In genomic region chrX:143240658-143241057, GRCh38 we compare ENCODE assay signal across 29 cellular contexts.
A peak's percentile ranks its signal among the peaks of the same experiment; 100 is the strongest.
DNase-seq lines count a peak whose midpoint lies in the region; ATAC-seq, FAIRE-seq and TF ChIP-seq lines count a peak whose summit lies in the region.
"Had no signal": no experiment of that assay in that cellular context is flagged by ENCODE, and none has a peak within 500 bp of the region (broad histone marks: within the 10 kb centered on the region; RNA-seq: fewer than 3 reads in every experiment).

No MANE protein-coding gene starts in this region.

- dilution Hi-C loops in mammary epithelial cell (cut with HindIII; ENCODE audit: low sequenced_read_pairs): no loop called here

- POLR2A ChIA-PET in MCF 10A (lab: Yijun Ruan, JAX): no interaction called here

- WGBS in mammary epithelial cell (ENCODE audit: low coverage, missing lambda C conversion rate): 43% methylated on average over 1 of the region's 1 CpG
- WGBS in mesendoderm (ENCODE audit: extremely low coverage, insufficient coverage, low lambda C conversion rate): no CpG with 5 or more reads among the region's 1 CpG

- H3K18ac ChIP-seq in mesendoderm (ENCODE audit: low read length): no peak overlapping the region

- H3K79me2 ChIP-seq in mammary epithelial cell (ENCODE audit: insufficient read depth, low read length) (no peaks in the 10 kb centered on the region), mesendoderm (ENCODE audit: control insufficient read depth, insufficient read depth, low read length) (no peaks in the 10 kb centered on the region)

- H3K27ac ChIP-seq in mammary epithelial cell (ENCODE audit: insufficient read depth, low read depth, low read length): no peak overlapping the region
- H3K27ac ChIP-seq in RWPE2 (ENCODE audit: poor library complexity, severe bottlenecking): peak overlapping the region; percentile 42
- no peak overlapping the region for H3K27ac ChIP-seq in mesendoderm (ENCODE audit: low read depth, low read length)
- H3K27ac ChIP-seq: 22Rv1, A549, BLaER1 had no signal

- FAIRE-seq in urothelium cell line (lab: Jason Lieb, UNC): no peak
- FAIRE-seq: A549, GM12878, GM12892, GM18507 had no signal

- H4K5ac ChIP-seq in mesendoderm (ENCODE audit: low read length): no peak overlapping the region

- peak; percentile 70 for ATAC-seq in RWPE2 (ENCODE audit: low read depth)
- ATAC-seq in HG02981 (IDR thresholded peaks at IDR 0.05; ENCODE audit: unreplicated experiment): no peak
- ATAC-seq: A549, GM12878 had no signal

- no peak overlapping the region for H3K56ac ChIP-seq in mesendoderm (ENCODE audit: low read length)

- no peak overlapping the region for H4K8ac ChIP-seq in mesendoderm (ENCODE audit: low read depth, low read length)

- CTCF ChIA-PET in MCF 10A (lab: Yijun Ruan, JAX) (no interaction called here), mammary epithelial cell (lab: Charles Lee; ENCODE audit: low non-redundant PET) (no interaction called here)

- no peaks in the 10 kb centered on the region for H3K36me3 Mint-ChIP-seq in MCF 10A (ENCODE audit: insufficient read depth, unreplicated experiment)
- H3K36me3 Mint-ChIP-seq: CD14-positive monocyte; CD4-positive, alpha-beta memory T cell; CD4-positive, CD25-positive, alpha-beta regulatory T cell had no signal

- no peak for DNase-seq in MCF 10A (ENCODE audit: unreplicated experiment)
- DNase-seq in mammary epithelial cell: no peak
- DNase-seq in RWPE2 (ENCODE audit: low spot score): no peak
- DNase-seq in mesendoderm: peak; percentile 9
- DNase-seq in urothelium cell line (ENCODE audit: low spot score): peak; percentile 1
- no peak for DNase-seq in SHP77 (lab: John Stamatoyannopoulos, UW)
- DNase-seq in activated naive CD4-positive, alpha-beta T cell treated with Interleukin-2 at 50 U/mL for 16 hours: no peak
- DNase-seq: AML-193; C1 segment of cervical spinal cord; CD4-positive, alpha-beta memory T cell; CD4-positive, CD25-positive, alpha-beta regulatory T cell; CD8-positive, alpha-beta memory T cell; COR-L47; DMS 273 treated with DMSO at 0.1 percent for 48 hours; DMS153; DMS53; DMS79; DND-41; EL; GDM1 had no signal

- in situ Hi-C loops in mammary epithelial cell (cut with MboI; ENCODE audit: low sequenced_read_pairs in 2 of 2): no loop called here

- no peak overlapping the region for H3K4me2 ChIP-seq in mammary epithelial cell (ENCODE audit: insufficient read depth, low read depth, low read length)
- no peak overlapping the region for H3K4me2 ChIP-seq in mesendoderm (ENCODE audit: low read length)
- H3K4me2 ChIP-seq: A549, BLaER1 had no signal

- peaks cover 7% of the 10 kb centered on the region for H3K9me3 Mint-ChIP-seq in MCF 10A (ENCODE audit: unreplicated experiment)

- H3K23ac ChIP-seq in mesendoderm (ENCODE audit: low read length): no peak overlapping the region

- H2AK5ac ChIP-seq in mesendoderm (ENCODE audit: low read length): no peak overlapping the region

- H3K79me1 ChIP-seq in mesendoderm (ENCODE audit: low read length): no peaks in the 10 kb centered on the region

- no peak overlapping the region for H2BK15ac ChIP-seq in mesendoderm (replicated peaks; ENCODE audit: low read depth)

- H3K4me3 ChIP-seq in mammary epithelial cell (replicated peaks in 1 of 3; ENCODE audit: insufficient read depth in 1 of 3, low read depth in 2 of 3, low read length in 3 of 3) (no peak overlapping the region), RWPE2 (ENCODE audit: severe bottlenecking) (no peak overlapping the region), mesendoderm (ENCODE audit: low read length) (no peak overlapping the region)
- H3K4me3 ChIP-seq: A549, BLaER1, GM12878 had no signal

- no peak overlapping the region for H2AFZ ChIP-seq in mammary epithelial cell (ENCODE audit: low read depth, low read length)

- BruUV-seq in MCF 10A (replicated peaks; lab: Mats Ljungman, UMichigan) (no TSS peak), mammary epithelial cell (replicated peaks; lab: Mats Ljungman, UMichigan) (no TSS peak)

- H3K4me1 Mint-ChIP-seq in MCF 10A (ENCODE audit: insufficient read depth, unreplicated experiment): no peaks in the 10 kb centered on the region
- H3K4me1 Mint-ChIP-seq: B cell; CD14-positive monocyte; CD4-positive, alpha-beta memory T cell; CD4-positive, CD25-positive, alpha-beta regulatory T cell; CD8-positive, alpha-beta memory T cell had no signal

- H3K27me3 ChIP-seq in mammary epithelial cell (ENCODE audit: insufficient read depth, low read length): no peaks in the 10 kb centered on the region
- H3K27me3 ChIP-seq in RWPE2 (ENCODE audit: insufficient read depth, poor library complexity, severe bottlenecking): no peaks in the 10 kb centered on the region
- H3K27me3 ChIP-seq in mesendoderm (ENCODE audit: insufficient read depth, low read length, poor library complexity): no peaks in the 10 kb centered on the region

- H3K4me1 ChIP-seq in mammary epithelial cell (ENCODE audit: insufficient read depth, low read length) (no peaks in the 10 kb centered on the region), RWPE2 (ENCODE audit: insufficient read depth, poor library complexity, severe bottlenecking) (no peaks in the 10 kb centered on the region), mesendoderm (ENCODE audit: control insufficient read depth, low read depth, low read length) (no peaks in the 10 kb centered on the region)
- H3K4me1 ChIP-seq: A549, BLaER1 had no signal

- H3K27me3 Mint-ChIP-seq in MCF 10A (ENCODE audit: insufficient read depth, unreplicated experiment): no peaks in the 10 kb centered on the region
- H3K27me3 Mint-ChIP-seq: B cell; CD4-positive, alpha-beta memory T cell; CD4-positive, CD25-positive, alpha-beta regulatory T cell; CD8-positive, alpha-beta memory T cell had no signal

- H2BK5ac ChIP-seq in mesendoderm (ENCODE audit: low read length): no peak overlapping the region

- H3K9ac ChIP-seq in mammary epithelial cell (ENCODE audit: insufficient read depth, low read length) (no peak overlapping the region), mesendoderm (ENCODE audit: low read length) (no peak overlapping the region)
- H3K9ac ChIP-seq: BLaER1 had no signal

- H4K20me1 ChIP-seq in mammary epithelial cell (ENCODE audit: insufficient read depth, low read length): no peaks in the 10 kb centered on the region
- H4K20me1 ChIP-seq: BLaER1 had no signal

- peak overlapping the region; percentile 61 for H3K27ac Mint-ChIP-seq in MCF 10A (ENCODE audit: low read depth, unreplicated experiment)
- H3K27ac Mint-ChIP-seq: B cell; CD14-positive monocyte; CD4-positive, alpha-beta memory T cell; CD4-positive, CD25-positive, alpha-beta regulatory T cell; CD8-positive, alpha-beta memory T cell had no signal

- H3K4ac ChIP-seq in mesendoderm (ENCODE audit: low read depth, low read length): no peak overlapping the region

- H3K36me3 ChIP-seq in mammary epithelial cell (ENCODE audit: insufficient read depth, low read length) (no peaks in the 10 kb centered on the region), RWPE2 (ENCODE audit: low read depth) (no peaks in the 10 kb centered on the region), mesendoderm (ENCODE audit: control insufficient read depth, insufficient read depth, low read length) (no peaks in the 10 kb centered on the region)
- H3K36me3 ChIP-seq: BLaER1 had no signal

- no peak overlapping the region for H2BK120ac ChIP-seq in mesendoderm (ENCODE audit: low read depth, low read length)

- peaks cover 12% of the 10 kb centered on the region for H3K9me3 ChIP-seq in mammary epithelial cell (replicated peaks; ENCODE audit: insufficient read depth, low read length)
- H3K9me3 ChIP-seq in RWPE2 (ENCODE audit: severe bottlenecking): no peaks in the 10 kb centered on the region
- H3K9me3 ChIP-seq: A549, BLaER1 had no signal

- intact Hi-C loops in MCF 10A (cut with micrococcal nuclease) (no loop called here), mammary epithelial cell (cut with micrococcal nuclease) (no loop called here)

- no peak overlapping the region for H3K4me3 Mint-ChIP-seq in MCF 10A (ENCODE audit: unreplicated experiment)
- H3K4me3 Mint-ChIP-seq: B cell; CD14-positive monocyte; CD4-positive, alpha-beta memory T cell; CD4-positive, CD25-positive, alpha-beta regulatory T cell had no signal

- no peak for TF ChIP-seq CTCF in MCF 10A (IDR thresholded peaks at IDR 0.05; ENCODE audit: unreplicated experiment)
- TF ChIP-seq CTCF in mammary epithelial cell (conservative IDR thresholded peaks at IDR 0.05 in 1 of 2, IDR thresholded peaks at IDR 0.05 in 1 of 2; ENCODE audit: extremely low read depth in 1 of 2, insufficient read depth in 1 of 2, low read depth in 1 of 2, low read length in 2 of 2): no peak
- TF ChIP-seq CTCF in RWPE2 (IDR thresholded peaks at IDR 0.05; ENCODE audit: poor library complexity, severe bottlenecking): no peak

Comparison
In these comparisons a context has a peak if more than half of its experiments do, and no peak if none do; other contexts are left out.
1. DNase-seq: peak in mesendoderm (single experiment) and urothelium cell line (single experiment); none in MCF 10A (single experiment), mammary epithelial cell (single experiment), RWPE2 (single experiment), SHP77 (0 of 2) and activated naive CD4-positive, alpha-beta T cell treated with Interleukin-2 at 50 U/mL for 16 hours (single experiment).